ENCODE assay signal across 2 cellular contexts in genomic region chr19:19053508-19054314, GRCh38.
TF ChIP-seq lines count a peak whose summit lies in the region.

No MANE protein-coding gene starts in this region.

TF ChIP-seq in IMR-90, 13 proteins besides CTCF, POLR2A, EP300 and RAD21 (continued from another document):
- TF ChIP-seq USF2 (IDR thresholded peaks at IDR 0.05; ENCODE audit: low read depth, low read length): no peak

TF ChIP-seq in WTC11, 78 proteins besides CTCF, POLR2A, EP300 and RAD21 (continued from another document):
- TF ChIP-seq ZBTB43 (CRISPR knock-in tag; IDR thresholded peaks at IDR 0.05): no peak
- no peak for TF ChIP-seq FOXP4 (CRISPR knock-in tag; IDR thresholded peaks at IDR 0.05)
- TF ChIP-seq GRHL2 (CRISPR knock-in tag; IDR thresholded peaks at IDR 0.05; ENCODE audit: insufficient replicate concordance, severe bottlenecking): no peak
